8 cellular contexts compared by ENCODE assay signal in the genomic region with DNA sequence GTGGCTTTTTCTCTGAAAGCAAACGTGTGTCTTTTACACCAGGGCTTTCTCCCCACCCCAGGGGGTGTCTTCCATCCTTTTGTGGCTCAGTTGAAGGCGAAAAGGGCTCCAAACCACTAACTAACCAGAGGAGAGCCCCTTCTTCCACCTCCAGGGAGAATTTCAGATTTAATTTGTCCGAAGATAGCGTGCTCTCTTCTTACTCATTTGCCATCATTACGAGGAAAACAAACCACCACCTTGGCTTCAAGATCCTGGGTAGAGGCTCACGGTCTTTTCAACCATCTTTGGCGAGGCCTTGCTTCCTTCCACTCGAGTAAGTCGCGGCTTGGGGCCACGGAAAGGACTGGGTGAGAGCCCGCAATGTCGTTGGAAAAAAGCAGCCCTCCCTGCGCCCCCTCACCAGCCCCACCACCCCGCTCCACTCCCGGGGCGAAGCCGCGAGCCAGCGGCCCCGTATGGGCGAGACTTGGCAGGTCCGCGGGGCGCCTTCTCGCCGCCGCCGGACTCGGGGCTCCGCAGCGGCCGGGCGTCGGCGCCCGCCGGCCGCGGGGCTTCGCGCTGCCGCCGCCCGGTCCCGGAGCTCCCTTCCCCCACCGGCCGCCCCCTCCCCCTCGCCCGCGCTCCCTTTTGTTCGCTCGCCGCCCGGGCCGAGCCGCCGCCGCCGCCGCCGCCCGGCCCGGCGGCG. TPM values are rescaled to one million over a fixed set of nuclear protein-coding genes. Genes with fewer than 3 reads are reported as not detected.
DNase-seq lines count a peak whose midpoint lies in the region; ATAC-seq, FAIRE-seq and TF ChIP-seq lines count a peak whose summit lies in the region.

No MANE protein-coding gene starts in this region.

- no peaks in the 10 kb centered on the region for H3K27me3 ChIP-seq in foreskin keratinocyte

- DNase-seq in Right ventricle myocardium superior, result peak; percentile 59
- no peak for DNase-seq in Right ventricle myocardium inferior (ENCODE audit: missing footprints)
- DNase-seq in LHCN-M2 (ENCODE audit: low read depth), result peak; percentile 61
- peak; percentile 38 to 48 for DNase-seq in activated T-cell treated with anti-CD3 and anti-CD28 coated beads, Interleukin-2, amount 50 U/mL, for 48 hours
- DNase-seq in foreskin keratinocyte, result no peak
- peak; percentile 28 for DNase-seq in occipital lobe (lab: John Stamatoyannopoulos, UW)
- no peak for DNase-seq in D721Med (ENCODE audit: insufficient read length, low spot score)

- TF ChIP-seq CTCF in foreskin keratinocyte (conservative IDR thresholded peaks at IDR 0.05) (no peak), D721Med (IDR thresholded peaks at IDR 0.05; ENCODE audit: insufficient read depth, missing control alignments) (no peak)

- ATAC-seq in Right ventricle myocardium superior (ENCODE audit: poor library complexity), result no peak
- ATAC-seq in Right ventricle myocardium inferior, result no peak
- ATAC-seq in foreskin keratinocyte, result no peak
- ATAC-seq in GM18873 (IDR thresholded peaks at IDR 0.05; ENCODE audit: low FRiP score, unreplicated experiment), result no peak

- peaks cover 31% of the 10 kb centered on the region for H3K4me1 ChIP-seq in foreskin keratinocyte

- intact Hi-C loops in Right ventricle myocardium superior (cut with DNase I), result no loop called here
- intact Hi-C loops in Right ventricle myocardium inferior (cut with DNase I), result loop anchor here (5.0 kb wide), 4 partner anchors 49 to 134 kb away; no protein-coding TSS in a partner anchor

- H3K27ac ChIP-seq in foreskin keratinocyte, result peak overlapping the region; percentile 96

- no peak for FAIRE-seq in D721Med (lab: Jason Lieb, UNC)

RNA-seq across cellular contexts. Expression of a gene that starts 1.7 kb away (rescaled TPM):
- total RNA-seq in Right ventricle myocardium superior (53.3 TPM), Right ventricle myocardium inferior (64.1 TPM), LHCN-M2 (2014; rRNA removed) (32.7 and 33.5 TPM in 2 replicates), foreskin keratinocyte (46.6 and 59.7 TPM in 2 replicates), occipital lobe (207 TPM)
- 15.2 TPM for polyA plus RNA-seq in LHCN-M2 (2012)
- 7.8 and 8.0 TPM in 2 replicates for polyA plus RNA-seq in foreskin keratinocyte

Comparison
In these comparisons a context has a peak if more than half of its experiments do, and no peak if none do; other contexts are left out.
1. DNase-seq: peak in Right ventricle myocardium superior (single experiment), LHCN-M2 (single experiment), activated T-cell treated with anti-CD3 and anti-CD28 coated beads, Interleukin-2, amount 50 U/mL, for 48 hours (2 of 2) and occipital lobe (single experiment); none in Right ventricle myocardium inferior (single experiment), foreskin keratinocyte (0 of 2) and D721Med (single experiment).